11 cellular contexts compared by ENCODE assay signal in the genomic region with DNA sequence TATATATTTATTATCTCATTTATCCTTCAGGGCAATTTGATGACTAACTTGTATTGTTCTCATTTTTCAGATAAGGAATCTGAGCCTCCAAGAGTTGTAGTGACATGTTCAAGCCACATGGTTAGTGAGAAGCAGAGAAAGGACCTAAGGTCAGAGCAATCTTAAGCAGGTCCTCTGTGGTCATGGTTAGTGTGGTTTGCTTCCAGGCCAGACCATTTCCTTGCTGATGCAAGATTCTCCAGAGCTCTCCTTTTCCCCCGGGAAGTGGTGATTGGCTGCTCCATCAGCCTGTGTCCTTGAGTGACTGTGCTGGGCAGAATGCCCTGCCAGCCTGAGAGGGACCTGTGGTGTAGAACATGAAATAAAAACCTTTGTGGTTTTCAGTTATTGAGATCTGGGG.
DNase-seq lines count a peak whose midpoint lies in the region; ATAC-seq, FAIRE-seq and TF ChIP-seq lines count a peak whose summit lies in the region.
"Had no signal": no experiment of that assay in that cellular context is flagged by ENCODE, and none has a peak within 500 bp of the region (broad histone marks: within the 10 kb centered on the region; RNA-seq: fewer than 3 reads in every experiment).

No MANE protein-coding gene starts in this region.

- H3K27me3 ChIP-seq in pancreas, result no peaks in the 10 kb centered on the region

- intact Hi-C loops in pancreas (cut with DNase I), result no loop called here

- FAIRE-seq in pancreas (lab: Jason Lieb, UNC), result no peak
- FAIRE-seq: islet of Langerhans had no signal

- ATAC-seq in pancreas, result peak; percentile 38 to 82 (median 64)
- no peak for ATAC-seq in GM18502 (IDR thresholded peaks at IDR 0.05; ENCODE audit: poor library complexity, unreplicated experiment)

- no peaks in the 10 kb centered on the region for H3K4me1 ChIP-seq in pancreas

- no peak overlapping the region for H3K4me3 ChIP-seq in choroid plexus epithelial cell (ENCODE audit: low read depth, low read length)
- no peak overlapping the region for H3K4me3 ChIP-seq in pancreas
- H3K4me3 ChIP-seq: coronary artery, skin epidermis had no signal

- 11 to 18% methylated on average over 1 of the region's 1 CpG for WGBS in pancreas, 2 donors

- H3K36me3 ChIP-seq in pancreas, result no peaks in the 10 kb centered on the region

- DNase-seq in EH (ENCODE audit: low read depth), result peak; percentile 92
- peak; percentile 93 for DNase-seq in MV-4-11 (lab: John Stamatoyannopoulos, UW)
- peak; percentile 96 for DNase-seq in choroid plexus epithelial cell (ENCODE audit: low read depth)
- DNase-seq in pancreas, result peak in 2 of 6 donors; percentile 41 to 66
- no peak for DNase-seq in ecto neural progenitor cell (ENCODE audit: low spot score)
- no peak for DNase-seq in activated naive CD4-positive, alpha-beta T cell treated with Interleukin-2 at 50 U/mL for 16 hours
- DNase-seq: stimulated activated naive CD4-positive, alpha-beta T cell treated with Interleukin-2 at 50 U/mL for 16 hours had no signal

- TF ChIP-seq CTCF in choroid plexus epithelial cell (conservative IDR thresholded peaks at IDR 0.05; ENCODE audit: low read depth, low read length), result no peak
- no peak for TF ChIP-seq CTCF in pancreas (IDR thresholded peaks at IDR 0.05)

- no peak overlapping the region for H3K27ac ChIP-seq in pancreas
- H3K27ac ChIP-seq: coronary artery, skin epidermis had no signal

- no peaks in the 10 kb centered on the region for H3K9me3 ChIP-seq in pancreas

Comparison
In these comparisons a context has a peak if more than half of its experiments do, and no peak if none do; other contexts are left out.
1. DNase-seq: peak in EH (single experiment), MV-4-11 (single experiment) and choroid plexus epithelial cell (single experiment); none in ecto neural progenitor cell (single experiment) and activated naive CD4-positive, alpha-beta T cell treated with Interleukin-2 at 50 U/mL for 16 hours (single experiment).